21 cellular contexts compared by ENCODE assay signal in genomic region chr5:56876325-56876724, GRCh38. TPM values are rescaled to one million over a fixed set of nuclear protein-coding genes. Genes with fewer than 3 reads are reported as not detected.
DNase-seq lines count a peak whose midpoint lies in the region; ATAC-seq lines count a peak whose summit lies in the region.
"Had no signal": no experiment of that assay in that cellular context is flagged by ENCODE, and none has a peak within 500 bp of the region (broad histone marks: within the 10 kb centered on the region; RNA-seq: fewer than 3 reads in every experiment).

No MANE protein-coding gene starts in this region.

- no peaks in the 10 kb centered on the region for H3K9me3 Mint-ChIP-seq in activated CD4-positive, alpha-beta T cell treated with anti-CD3 and anti-CD28 coated beads for 36 hours (ENCODE audit: low read depth)
- H3K9me3 Mint-ChIP-seq in activated T-helper 2 cell treated with anti-CD3 and anti-CD28 coated beads, Interferon-gamma antibody, Interleukin-2, Interleukin-4, amounts not matched to agents 10 μg/mL and 5 μg/mL and 100 μg/mL, durations not matched to agents 14 hours and 24 hours and 36 hours: no peaks in the 10 kb centered on the region
- H3K9me3 Mint-ChIP-seq: CD8-positive, alpha-beta T cell; stimulated activated naive CD8-positive, alpha-beta T cell treated with anti-CD3 and anti-CD28 coated beads, Interleukin-15, Interleukin-2, amounts not matched to agents 100 ng/mL and 50 ng/mL, for 24 hours had no signal

- no peak overlapping the region for H3K4me3 Mint-ChIP-seq in activated CD4-positive, alpha-beta T cell treated with anti-CD3 and anti-CD28 coated beads for 36 hours
- no peak overlapping the region for H3K4me3 Mint-ChIP-seq in activated T-helper 2 cell treated with anti-CD3 and anti-CD28 coated beads, Interferon-gamma antibody, Interleukin-2, Interleukin-4, amounts not matched to agents 10 μg/mL and 5 μg/mL and 100 μg/mL, durations not matched to agents 14 hours and 24 hours and 36 hours (ENCODE audit: low read depth)
- H3K4me3 Mint-ChIP-seq: CD8-positive, alpha-beta T cell; stimulated activated naive CD8-positive, alpha-beta T cell treated with anti-CD3 and anti-CD28 coated beads, Interleukin-15, Interleukin-2, amounts not matched to agents 100 ng/mL and 50 ng/mL, for 24 hours had no signal

- CTCF ChIA-PET in activated CD4-positive, alpha-beta T cell treated with anti-CD3 and anti-CD28 coated beads for 36 hours (lab: Charles Lee): no interaction called here

- POLR2A ChIA-PET in activated CD4-positive, alpha-beta T cell treated with anti-CD3 and anti-CD28 coated beads for 36 hours (lab: Charles Lee): no interaction called here

- peaks cover 27% of the 10 kb centered on the region for H3K4me1 Mint-ChIP-seq in activated CD4-positive, alpha-beta T cell treated with anti-CD3 and anti-CD28 coated beads for 36 hours
- peaks cover 13% of the 10 kb centered on the region for H3K4me1 Mint-ChIP-seq in activated T-helper 2 cell treated with anti-CD3 and anti-CD28 coated beads, Interferon-gamma antibody, Interleukin-2, Interleukin-4, amounts not matched to agents 10 μg/mL and 5 μg/mL and 100 μg/mL, durations not matched to agents 14 hours and 24 hours and 36 hours (ENCODE audit: low read depth)

- H3K36me3 Mint-ChIP-seq in activated CD4-positive, alpha-beta T cell treated with anti-CD3 and anti-CD28 coated beads for 36 hours (ENCODE audit: low read depth): peaks cover 45% of the 10 kb centered on the region
- H3K36me3 Mint-ChIP-seq in activated T-helper 2 cell treated with anti-CD3 and anti-CD28 coated beads, Interferon-gamma antibody, Interleukin-2, Interleukin-4, amounts not matched to agents 10 μg/mL and 5 μg/mL and 100 μg/mL, durations not matched to agents 14 hours and 24 hours and 36 hours (ENCODE audit: low read depth): peaks cover 76% of the 10 kb centered on the region

- H3K27me3 Mint-ChIP-seq in activated CD4-positive, alpha-beta T cell treated with anti-CD3 and anti-CD28 coated beads for 36 hours: no peaks in the 10 kb centered on the region
- H3K27me3 Mint-ChIP-seq in activated T-helper 2 cell treated with anti-CD3 and anti-CD28 coated beads, Interferon-gamma antibody, Interleukin-2, Interleukin-4, amounts not matched to agents 10 μg/mL and 5 μg/mL and 100 μg/mL, durations not matched to agents 14 hours and 24 hours and 36 hours (ENCODE audit: low read depth): no peaks in the 10 kb centered on the region
- H3K27me3 Mint-ChIP-seq: stimulated activated naive CD8-positive, alpha-beta T cell treated with anti-CD3 and anti-CD28 coated beads, Interleukin-15, Interleukin-2, amounts not matched to agents 100 ng/mL and 50 ng/mL, for 24 hours had no signal

- peak; percentile 44 for ATAC-seq in activated CD4-positive, alpha-beta T cell treated with anti-CD3 and anti-CD28 coated beads for 36 hours
- ATAC-seq: A549; CD8-positive, alpha-beta T cell; heart left ventricle had no signal

- no peak overlapping the region for H3K27ac ChIP-seq in epithelial cell of prostate
- H3K27ac ChIP-seq: A549, heart left ventricle, upper lobe of left lung, WERI-Rb-1 had no signal

- no peak for DNase-seq in activated CD4-positive, alpha-beta T cell treated with anti-CD3 and anti-CD28 coated beads for 36 hours
- no peak for DNase-seq in activated CD4-positive, alpha-beta T cell treated with anti-CD3 and anti-CD28 coated beads for 48 hours
- DNase-seq in RKO (ENCODE audit: low spot score): peak; percentile 65
- DNase-seq in epithelial cell of prostate (ENCODE audit: low read depth, low spot score): peak; percentile 43
- DNase-seq in stromal cell of bone marrow (ENCODE audit: low read depth): peak; percentile 11
- no peak for DNase-seq in NCI-H82 treated with DMSO at 0.1 percent for 48 hours (lab: John Stamatoyannopoulos, UW; ENCODE audit: unreplicated experiment)
- DNase-seq in activated T-helper 2 cell treated with anti-CD3 and anti-CD28 coated beads, Interferon-gamma antibody, Interleukin-2, Interleukin-4, amounts not matched to agents 10 μg/mL and 5 μg/mL and 100 μg/mL, durations not matched to agents 14 hours and 24 hours and 36 hours (ENCODE audit: low spot score): no peak
- DNase-seq in NCI-H446 treated with DMSO at 0.1 percent for 48 hours (lab: John Stamatoyannopoulos, UW): no peak
- DNase-seq: activated gamma-delta T cell treated with Interleukin-2 at 50 U/mL for 16 hours; CD8-positive, alpha-beta T cell; cortex of kidney; DND-41; heart left ventricle; islet precursor cell; NCI-H1930; NCI-H510A treated with DMSO at 0.1 percent for 48 hours; retina; upper lobe of left lung; WERI-Rb-1 had no signal

- H3K27ac Mint-ChIP-seq in activated CD4-positive, alpha-beta T cell treated with anti-CD3 and anti-CD28 coated beads for 36 hours: peak overlapping the region; percentile 67
- H3K27ac Mint-ChIP-seq in activated T-helper 2 cell treated with anti-CD3 and anti-CD28 coated beads, Interferon-gamma antibody, Interleukin-2, Interleukin-4, amounts not matched to agents 10 μg/mL and 5 μg/mL and 100 μg/mL, durations not matched to agents 14 hours and 24 hours and 36 hours: no peak overlapping the region
- H3K27ac Mint-ChIP-seq: CD8-positive, alpha-beta T cell; stimulated activated naive CD8-positive, alpha-beta T cell treated with anti-CD3 and anti-CD28 coated beads, Interleukin-15, Interleukin-2, amounts not matched to agents 100 ng/mL and 50 ng/mL, for 24 hours had no signal

- intact Hi-C loops in activated CD4-positive, alpha-beta T cell treated with anti-CD3 and anti-CD28 coated beads for 36 hours (cut with DNase I, micrococcal nuclease): no loop called here
- intact Hi-C loops in activated T-helper 2 cell treated with anti-CD3 and anti-CD28 coated beads, Interferon-gamma antibody, Interleukin-2, Interleukin-4, amounts not matched to agents 10 μg/mL and 5 μg/mL and 100 μg/mL, durations not matched to agents 14 hours and 24 hours and 36 hours (cut with micrococcal nuclease): no loop called here

RNA-seq across cellular contexts. Expression of gene SETD9, which starts 33.1 kb away (rescaled TPM):
- 1 to 10 TPM; 5.4 to 6.8 TPM for total RNA-seq in activated CD4-positive, alpha-beta T cell treated with anti-CD3 and anti-CD28 coated beads for 36 hours
- total RNA-seq in activated T-helper 2 cell treated with anti-CD3 and anti-CD28 coated beads, Interferon-gamma antibody, Interleukin-2, Interleukin-4, amounts not matched to agents 10 μg/mL and 5 μg/mL and 100 μg/mL, durations not matched to agents 14 hours and 24 hours and 36 hours: 11.0 and 13.1 TPM in 2 replicates

Comparison
In these comparisons a context has a peak if more than half of its experiments do, and no peak if none do; other contexts are left out.
1. DNase-seq: peak in RKO (single experiment), epithelial cell of prostate (single experiment) and stromal cell of bone marrow (single experiment); none in activated CD4-positive, alpha-beta T cell treated with anti-CD3 and anti-CD28 coated beads for 36 hours (single experiment), activated CD4-positive, alpha-beta T cell treated with anti-CD3 and anti-CD28 coated beads for 48 hours (single experiment), NCI-H82 treated with DMSO at 0.1 percent for 48 hours (single experiment), activated T-helper 2 cell treated with anti-CD3 and anti-CD28 coated beads, Interferon-gamma antibody, Interleukin-2, Interleukin-4, amounts not matched to agents 10 μg/mL and 5 μg/mL and 100 μg/mL, durations not matched to agents 14 hours and 24 hours and 36 hours (single experiment) and NCI-H446 treated with DMSO at 0.1 percent for 48 hours (single experiment).